ENCODE assay signal across 9 cellular contexts in the genomic region with DNA sequence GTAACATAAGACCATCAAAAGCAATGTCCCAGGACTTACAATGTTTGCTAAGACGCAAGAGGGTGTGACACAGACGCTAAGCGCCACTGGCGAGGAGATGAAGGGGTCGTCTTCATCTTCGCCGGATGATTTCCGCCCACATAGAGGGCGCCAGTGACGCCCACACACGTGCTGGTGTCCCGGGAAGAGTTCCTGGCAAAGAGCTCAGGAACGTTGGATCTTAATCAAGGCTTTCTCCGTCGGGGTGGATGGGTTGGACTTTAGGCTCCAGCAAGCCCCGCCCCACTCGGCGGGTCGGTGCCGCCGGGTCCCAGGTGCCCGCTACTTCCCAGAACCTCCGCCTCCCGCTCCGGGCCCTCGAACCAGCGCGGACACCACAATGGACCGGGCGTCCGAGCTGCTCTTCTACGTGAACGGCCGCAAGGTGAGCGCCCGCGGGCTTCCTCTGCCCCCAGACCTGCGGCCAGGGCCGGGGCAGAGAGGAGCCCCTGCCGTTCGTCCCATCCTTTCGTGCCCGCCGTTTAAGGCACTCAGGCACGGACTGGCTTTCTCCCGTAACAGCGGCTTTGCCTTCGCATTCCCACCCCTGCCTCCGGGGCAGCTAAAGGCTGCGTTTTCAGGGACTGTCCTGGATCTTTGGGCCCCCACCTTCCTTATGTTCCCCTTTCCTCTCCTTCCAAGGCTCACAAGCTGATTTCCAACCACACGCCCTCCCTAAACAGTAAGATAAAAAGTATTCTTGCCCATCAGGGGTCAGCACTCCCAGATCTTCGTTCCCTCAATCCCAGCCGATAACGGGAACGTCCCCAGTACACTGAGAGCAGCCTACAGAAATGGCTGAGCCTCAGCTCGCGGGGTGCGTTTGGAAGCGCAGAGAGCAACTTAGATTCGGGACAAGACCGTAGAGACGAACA. TPM values are rescaled to one million over a fixed set of nuclear protein-coding genes. Genes with fewer than 3 reads are reported as not detected.
DNase-seq lines count a peak whose midpoint lies in the region; ATAC-seq lines count a peak whose summit lies in the region.
"Had no signal": no experiment of that assay in that cellular context is flagged by ENCODE, and none has a peak within 500 bp of the region (broad histone marks: within the 10 kb centered on the region; RNA-seq: fewer than 3 reads in every experiment).

AOX1 (plus strand) TSS at position 285 of the 914 bp plus-strand sequence; CDS start at position 380, 95 bp downstream.

- ATAC-seq in T-cell (replicated peaks in 1 of 4) (peak; percentile 52 to 75 (median 72)), left lobe of liver (peak; percentile 79), HG02885 (IDR thresholded peaks at IDR 0.05; ENCODE audit: poor library complexity, unreplicated experiment) (no peak)

- no peaks in the 10 kb centered on the region for H3K36me3 Mint-ChIP-seq in T-cell
- no peaks in the 10 kb centered on the region for H3K36me3 Mint-ChIP-seq in dendritic cell treated with granulocyte-macrophage colony-stimulating factor and Interleukin-4, amounts not matched to agents 40 ng/mL and 50 ng/mL, for 4 days (ENCODE audit: low read depth)

- H3K27me3 Mint-ChIP-seq in T-cell: peaks cover 9% of the 10 kb centered on the region in 2 donors
- H3K27me3 Mint-ChIP-seq in dendritic cell treated with granulocyte-macrophage colony-stimulating factor and Interleukin-4, amounts not matched to agents 40 ng/mL and 50 ng/mL, for 4 days: peaks cover 15% of the 10 kb centered on the region

- POLR2A ChIA-PET in T-cell (lab: Charles Lee): no interaction called here

- intact Hi-C loops in dendritic cell treated with granulocyte-macrophage colony-stimulating factor and Interleukin-4, amounts not matched to agents 40 ng/mL and 50 ng/mL, for 4 days (cut with micrococcal nuclease): no loop called here

- CTCF ChIA-PET in T-cell (lab: Charles Lee): interaction anchor here (0.6 to 1.0 kb wide), 2 partner anchors 14 to 750 kb away, joined by 3 to 4 read pairs; no protein-coding TSS in a partner anchor

- no peak within 1 kb of the TSS for H3K27ac Mint-ChIP-seq in T-cell
- H3K27ac Mint-ChIP-seq in dendritic cell treated with granulocyte-macrophage colony-stimulating factor and Interleukin-4, amounts not matched to agents 40 ng/mL and 50 ng/mL, for 4 days: peak within 1 kb of the TSS; percentile 33

- H3K4me1 Mint-ChIP-seq in T-cell: peaks cover 4 to 12% (median 10%) of the 10 kb centered on the region in 3 donors
- H3K4me1 Mint-ChIP-seq in dendritic cell treated with granulocyte-macrophage colony-stimulating factor and Interleukin-4, amounts not matched to agents 40 ng/mL and 50 ng/mL, for 4 days (ENCODE audit: low read depth): peaks cover 11% of the 10 kb centered on the region

- H3K4me3 Mint-ChIP-seq in T-cell: peak within 1 kb of the TSS; percentile 76 to 80 (median 80)
- peak within 1 kb of the TSS; percentile 86 for H3K4me3 Mint-ChIP-seq in dendritic cell treated with granulocyte-macrophage colony-stimulating factor and Interleukin-4, amounts not matched to agents 40 ng/mL and 50 ng/mL, for 4 days

- H3K9me3 Mint-ChIP-seq in T-cell: no peaks in the 10 kb centered on the region
- no peaks in the 10 kb centered on the region for H3K9me3 Mint-ChIP-seq in dendritic cell treated with granulocyte-macrophage colony-stimulating factor and Interleukin-4, amounts not matched to agents 40 ng/mL and 50 ng/mL, for 4 days

- DNase-seq in stimulated activated CD4-positive, alpha-beta T cell treated with anti-CD3 and anti-CD28 coated beads, Interleukin-12 subunit alpha, Interleukin-12 subunit beta, amount 100 ng/mL, for 4 hours: peak; percentile 18
- no peak for DNase-seq in stimulated activated CD4-positive, alpha-beta T cell treated with anti-CD3 and anti-CD28 coated beads, Interleukin-4, amount 100 ng/mL, for 4 hours
- peak in 17 of 34 experiments; percentile 3 to 28 (median 10) for DNase-seq in T-cell
- peak; percentile 92 for DNase-seq in left lobe of liver (ENCODE audit: low spot score)
- DNase-seq in stimulated activated CD8-positive, alpha-beta memory T cell treated with anti-CD3 and anti-CD28 coated beads, Interleukin-12 subunit alpha, Interleukin-12 subunit beta, amount 100 ng/mL, for 4 hours (ENCODE audit: low read depth): peak; percentile 1
- DNase-seq in NK-92 (lab: John Stamatoyannopoulos, UW; ENCODE audit: unreplicated experiment): no peak
- DNase-seq: DND-41 had no signal

RNA-seq across cellular contexts. Expression of gene AOX1, which starts in this region (rescaled TPM):
- total RNA-seq in T-cell: 1 to 10 TPM in 3 of 5 donors, not detected in 2; 1.3 to 1.4 (median 1.4) TPM
- total RNA-seq in left lobe of liver: 1,212 TPM

Comparison
In these comparisons a context has a peak if more than half of its experiments do, and no peak if none do; other contexts are left out.
1. RNA of gene AOX1 (total RNA-seq): 1,212 TPM in left lobe of liver (single experiment); 1.3 to 1.4 TPM in T-cell; every median in the first group is over 100 times any median in the second.
2. DNase-seq: peak in stimulated activated CD4-positive, alpha-beta T cell treated with anti-CD3 and anti-CD28 coated beads, Interleukin-12 subunit alpha, Interleukin-12 subunit beta, amount 100 ng/mL, for 4 hours (single experiment), left lobe of liver (single experiment) and stimulated activated CD8-positive, alpha-beta memory T cell treated with anti-CD3 and anti-CD28 coated beads, Interleukin-12 subunit alpha, Interleukin-12 subunit beta, amount 100 ng/mL, for 4 hours (single experiment); none in stimulated activated CD4-positive, alpha-beta T cell treated with anti-CD3 and anti-CD28 coated beads, Interleukin-4, amount 100 ng/mL, for 4 hours (0 of 2) and NK-92 (single experiment).